In genomic region chr7:151091003-151091402, GRCh38 we compare ENCODE assay signal across 15 cellular contexts. TPM values are rescaled to one million over a fixed set of nuclear protein-coding genes. Genes with fewer than 3 reads are reported as not detected.
DNase-seq lines count a peak whose midpoint lies in the region; ATAC-seq and TF ChIP-seq lines count a peak whose summit lies in the region.
"Had no signal": no experiment of that assay in that cellular context is flagged by ENCODE, and none has a peak within 500 bp of the region (broad histone marks: within the 10 kb centered on the region; RNA-seq: fewer than 3 reads in every experiment).

No MANE protein-coding gene starts in this region.

- H3K4me3 ChIP-seq in H7 (ENCODE audit: insufficient read depth, low read depth, low read length), result no peak overlapping the region
- H3K4me3 ChIP-seq: BLaER1, GM23248 had no signal

- H3K4me1 Mint-ChIP-seq in T-helper 17 cell (peaks cover 27% of the 10 kb centered on the region), neural crest cell (peaks cover 28% of the 10 kb centered on the region), type B pancreatic cell (ENCODE audit: unreplicated experiment) (peaks cover 25% of the 10 kb centered on the region)
- peaks cover 77% of the 10 kb centered on the region for H3K4me1 Mint-ChIP-seq in dendritic cell treated with granulocyte-macrophage colony-stimulating factor and Interleukin-4, amounts not matched to agents 40 ng/mL and 50 ng/mL, for 4 days (ENCODE audit: low read depth)

- no peaks in the 10 kb centered on the region; the same call in 1 of the 2 replicates for H3K36me3 ChIP-seq in H7 (replicated peaks; ENCODE audit: control insufficient read depth, insufficient read depth, low read length)

- H3K27me3 Mint-ChIP-seq in T-helper 17 cell, result no peaks in the 10 kb centered on the region
- H3K27me3 Mint-ChIP-seq in dendritic cell treated with granulocyte-macrophage colony-stimulating factor and Interleukin-4, amounts not matched to agents 40 ng/mL and 50 ng/mL, for 4 days, result no peaks in the 10 kb centered on the region
- no peaks in the 10 kb centered on the region for H3K27me3 Mint-ChIP-seq in neural crest cell (ENCODE audit: low read depth)
- H3K27me3 Mint-ChIP-seq in type B pancreatic cell, result no peaks in the 10 kb centered on the region

- H3K9me3 ChIP-seq in T-helper 17 cell (ENCODE audit: control insufficient read depth, low read length, poor library complexity, severe bottlenecking), result no peaks in the 10 kb centered on the region
- H3K9me3 ChIP-seq: BLaER1 had no signal

- H3K36me3 Mint-ChIP-seq in T-helper 17 cell (ENCODE audit: low read depth) (no peaks in the 10 kb centered on the region), neural crest cell (ENCODE audit: low read depth) (no peaks in the 10 kb centered on the region), type B pancreatic cell (peaks cover 7% of the 10 kb centered on the region)
- H3K36me3 Mint-ChIP-seq in dendritic cell treated with granulocyte-macrophage colony-stimulating factor and Interleukin-4, amounts not matched to agents 40 ng/mL and 50 ng/mL, for 4 days (ENCODE audit: low read depth), result peaks cover 87% of the 10 kb centered on the region

- no peaks in the 10 kb centered on the region for H3K9me3 Mint-ChIP-seq in dendritic cell treated with granulocyte-macrophage colony-stimulating factor and Interleukin-4, amounts not matched to agents 40 ng/mL and 50 ng/mL, for 4 days
- H3K9me3 Mint-ChIP-seq in neural crest cell (no peaks in the 10 kb centered on the region), type B pancreatic cell (no peaks in the 10 kb centered on the region)
- H3K9me3 Mint-ChIP-seq: CD8-positive, alpha-beta memory T cell had no signal

- H3K4me3 Mint-ChIP-seq in T-helper 17 cell (no peak overlapping the region), neural crest cell (peak overlapping the region; percentile 57), type B pancreatic cell (peak overlapping the region; percentile 4)
- no peak overlapping the region for H3K4me3 Mint-ChIP-seq in dendritic cell treated with granulocyte-macrophage colony-stimulating factor and Interleukin-4, amounts not matched to agents 40 ng/mL and 50 ng/mL, for 4 days

- H3K27ac Mint-ChIP-seq in T-helper 17 cell (peak overlapping the region; percentile 60), neural crest cell (ENCODE audit: unreplicated experiment) (no peak overlapping the region), type B pancreatic cell (no peak overlapping the region)
- peak overlapping the region; percentile 96 for H3K27ac Mint-ChIP-seq in dendritic cell treated with granulocyte-macrophage colony-stimulating factor and Interleukin-4, amounts not matched to agents 40 ng/mL and 50 ng/mL, for 4 days

- DNase-seq in T-helper 17 cell (no peak), neural crest cell (ENCODE audit: low read depth, low spot score) (no peak), type B pancreatic cell (ENCODE audit: extremely low spot score, unreplicated experiment) (no peak), H7 (no peak), SKM-1 (lab: John Stamatoyannopoulos, UW; ENCODE audit: unreplicated experiment) (no peak)
- DNase-seq: CD8-positive, alpha-beta memory T cell; NCI-H1930; NCI-H2171 treated with DMSO at 0.1 percent for 48 hours; NCI-H510A; SHP77 had no signal

- H3K27me3 ChIP-seq in H7 (ENCODE audit: control insufficient read depth, insufficient read depth, low read length), result peaks cover 12% of the 10 kb centered on the region; the same call in 1 of the 2 replicates

- TF ChIP-seq CTCF in neural crest cell (conservative IDR thresholded peaks at IDR 0.05), result no peak
- no peak for TF ChIP-seq CTCF in type B pancreatic cell (conservative IDR thresholded peaks at IDR 0.05)

- intact Hi-C loops in dendritic cell treated with granulocyte-macrophage colony-stimulating factor and Interleukin-4, amounts not matched to agents 40 ng/mL and 50 ng/mL, for 4 days (cut with micrococcal nuclease), result no loop called here

- ATAC-seq in T-helper 17 cell, result no peak
- ATAC-seq in HG03159 (IDR thresholded peaks at IDR 0.05; ENCODE audit: unreplicated experiment), result no peak
- ATAC-seq: Panc1 had no signal

RNA-seq across cellular contexts. Expression of gene AGAP3, which starts 4.7 kb away (rescaled TPM):
- total RNA-seq in T-helper 17 cell, result 10 to 100 TPM; 45.6 to 53.0 TPM
- 128 and 139 TPM in 2 replicates for total RNA-seq in neural crest cell
- total RNA-seq in type B pancreatic cell (ENCODE audit: low replicate concordance), result 95.9 and 114 TPM in 2 replicates
- total RNA-seq in H7 (2014; rRNA removed; shearing (Covaris generic)), result 63.3 and 76.0 TPM in 2 replicates

RNA-seq across cellular contexts. Expression of gene TMUB1, which starts 7.7 kb away (rescaled TPM):
- 10 to 100 TPM; 46.6 to 52.4 TPM for total RNA-seq in T-helper 17 cell
- 44.9 and 46.5 TPM in 2 replicates for total RNA-seq in neural crest cell
- total RNA-seq in type B pancreatic cell (ENCODE audit: low replicate concordance), result 37.9 and 41.7 TPM in 2 replicates
- total RNA-seq in H7 (2014; rRNA removed; shearing (Covaris generic)), result 67.4 and 73.4 TPM in 2 replicates

RNA-seq across cellular contexts. Expression of gene FASTK, which starts 10.4 kb away (rescaled TPM):
- total RNA-seq in T-helper 17 cell (10 to 100 TPM; 67.7 to 82.2 TPM), neural crest cell (82.4 and 86.1 TPM in 2 replicates), type B pancreatic cell (ENCODE audit: low replicate concordance) (100 and 118 TPM in 2 replicates)
- total RNA-seq in H7 (2014; rRNA removed; shearing (Covaris generic)), result 58.4 and 86.3 TPM in 2 replicates

RNA-seq across cellular contexts. Expression of gene SLC4A2, which starts 31.6 kb away (rescaled TPM):
- total RNA-seq in T-helper 17 cell, result 10 to 100 TPM; 48.9 to 61.3 TPM
- 139 and 141 TPM in 2 replicates for total RNA-seq in neural crest cell
- 144 and 150 TPM in 2 replicates for total RNA-seq in type B pancreatic cell (ENCODE audit: low replicate concordance)
- total RNA-seq in H7 (2014; rRNA removed; shearing (Covaris generic)), result 85.7 and 105 TPM in 2 replicates

RNA-seq across cellular contexts. Expression of gene CDK5, which starts 33.3 kb away (rescaled TPM):
- 1 to 10 TPM; 4.7 TPM for total RNA-seq in T-helper 17 cell
- 38.9 TPM in 2 replicates for total RNA-seq in neural crest cell
- total RNA-seq in type B pancreatic cell (ENCODE audit: low replicate concordance), result 20.4 and 20.5 TPM in 2 replicates
- total RNA-seq in H7 (2014; rRNA removed; shearing (Covaris generic)), result 24.3 and 36.9 TPM in 2 replicates

Comparison
In these comparisons a context has a peak if more than half of its experiments do, and no peak if none do; other contexts are left out.
1. H3K27ac Mint-ChIP-seq: peak in T-helper 17 cell (single experiment) and dendritic cell treated with granulocyte-macrophage colony-stimulating factor and Interleukin-4, amounts not matched to agents 40 ng/mL and 50 ng/mL, for 4 days (single experiment); none in neural crest cell (single experiment) and type B pancreatic cell (single experiment).
2. H3K4me3 Mint-ChIP-seq: peak in neural crest cell (single experiment) and type B pancreatic cell (single experiment); none in T-helper 17 cell (single experiment) and dendritic cell treated with granulocyte-macrophage colony-stimulating factor and Interleukin-4, amounts not matched to agents 40 ng/mL and 50 ng/mL, for 4 days (single experiment).